Comparison of ENCODE assay signal across 18 cellular contexts in genomic region chr14:24235804-24236688, GRCh38. TPM values are rescaled to one million over a fixed set of nuclear protein-coding genes. Genes with fewer than 3 reads are reported as not detected.
DNase-seq lines count a peak whose midpoint lies in the region; ATAC-seq and TF ChIP-seq lines count a peak whose summit lies in the region.
"Had no signal": no experiment of that assay in that cellular context is flagged by ENCODE, and none has a peak within 500 bp of the region (broad histone marks: within the 10 kb centered on the region; RNA-seq: fewer than 3 reads in every experiment).

No MANE protein-coding gene starts in this region.

- H3K4me1 Mint-ChIP-seq in activated naive CD4-positive, alpha-beta T cell treated with anti-CD3 and anti-CD28 coated beads for 36 hours (ENCODE audit: low read depth), result peaks cover 70% of the 10 kb centered on the region
- peaks cover 69 to 90% of the 10 kb centered on the region in 2 donors for H3K4me1 Mint-ChIP-seq in immature natural killer cell
- peaks cover 69% of the 10 kb centered on the region for H3K4me1 Mint-ChIP-seq in stimulated activated memory B cell treated with anti-CD40 and anti-IgM and Interleukin-4, amounts not matched to agents 10 μg/mL and 1 μg/mL and 100 μg/mL, for 72 hours
- peaks cover 24% of the 10 kb centered on the region for H3K4me1 Mint-ChIP-seq in Calu3 (ENCODE audit: low read depth, unreplicated experiment)

- intact Hi-C loops in activated naive CD4-positive, alpha-beta T cell treated with anti-CD3 and anti-CD28 coated beads for 36 hours (cut with micrococcal nuclease), result no loop called here
- intact Hi-C loops in Calu3 (cut with micrococcal nuclease; ENCODE audit: unreplicated experiment), result no loop called here

- no peaks in the 10 kb centered on the region for H3K9me3 Mint-ChIP-seq in activated naive CD4-positive, alpha-beta T cell treated with anti-CD3 and anti-CD28 coated beads for 36 hours
- H3K9me3 Mint-ChIP-seq in immature natural killer cell, result no peaks in the 10 kb centered on the region
- no peaks in the 10 kb centered on the region for H3K9me3 Mint-ChIP-seq in stimulated activated memory B cell treated with anti-CD40 and anti-IgM and Interleukin-4, amounts not matched to agents 10 μg/mL and 1 μg/mL and 100 μg/mL, for 72 hours
- no peaks in the 10 kb centered on the region for H3K9me3 Mint-ChIP-seq in Calu3 (ENCODE audit: low read depth, unreplicated experiment)
- H3K9me3 Mint-ChIP-seq: type B pancreatic cell had no signal

- DNase-seq in activated naive CD4-positive, alpha-beta T cell treated with anti-CD3 and anti-CD28 coated beads for 36 hours, result no peak
- DNase-seq in activated naive CD4-positive, alpha-beta T cell (lab: John Stamatoyannopoulos, UW), result no peak
- DNase-seq in immature natural killer cell (no peak), Calu3 (no peak)
- DNase-seq: central memory CD4-positive, alpha-beta T cell; gastrocnemius medialis; GDM1; lower lobe of right lung; NCI-H1105 treated with DMSO at 0.1 percent for 48 hours; NCI-H2171; NCI-H774; stimulated activated CD8-positive, alpha-beta memory T cell treated with anti-CD3 and anti-CD28 coated beads, Interleukin-4, amount 100 ng/mL, for 48 hours had no signal

- H3K36me3 Mint-ChIP-seq in activated naive CD4-positive, alpha-beta T cell treated with anti-CD3 and anti-CD28 coated beads for 36 hours (ENCODE audit: low read depth), result peaks cover 39% of the 10 kb centered on the region
- H3K36me3 Mint-ChIP-seq in immature natural killer cell, result peaks cover 0 to 39% (median 27%) of the 10 kb centered on the region in 3 donors
- peaks cover 54% of the 10 kb centered on the region for H3K36me3 Mint-ChIP-seq in stimulated activated memory B cell treated with anti-CD40 and anti-IgM and Interleukin-4, amounts not matched to agents 10 μg/mL and 1 μg/mL and 100 μg/mL, for 72 hours
- H3K36me3 Mint-ChIP-seq in Calu3 (ENCODE audit: insufficient read depth, unreplicated experiment), result peaks cover 59% of the 10 kb centered on the region

- ATAC-seq in stimulated activated memory B cell treated with anti-CD40 and anti-IgM and Interleukin-4, amounts not matched to agents 10 μg/mL and 1 μg/mL and 100 μg/mL, for 72 hours, result no peak
- no peak for ATAC-seq in HG03469 (IDR thresholded peaks at IDR 0.05; ENCODE audit: unreplicated experiment)
- ATAC-seq: gastrocnemius medialis, lower lobe of right lung, Panc1, right lobe of liver, SK-N-SH treated with all-trans-retinoic acid at 6 μM for 48 hours had no signal

- CTCF ChIA-PET in activated naive CD4-positive, alpha-beta T cell treated with anti-CD3 and anti-CD28 coated beads for 36 hours (lab: Charles Lee), result interaction anchor here (1.2 to 4.0 kb wide), 5 partner anchors 20 to 72 kb away, joined by 3 to 24 read pairs (median 7); partner anchors contain the start of genes CIDEB, MDP1 and RABGGTA
- CTCF ChIA-PET in Calu3 (lab: Charles Lee), result no interaction called here

- no peak for TF ChIP-seq CTCF in Calu3 (IDR thresholded peaks at IDR 0.05; ENCODE audit: unreplicated experiment)

- peak overlapping the region; percentile 1 for H3K27ac Mint-ChIP-seq in activated naive CD4-positive, alpha-beta T cell treated with anti-CD3 and anti-CD28 coated beads for 36 hours
- H3K27ac Mint-ChIP-seq in immature natural killer cell (peak overlapping the region; percentile 38 to 83 (median 48)), Calu3 (ENCODE audit: unreplicated experiment) (no peak overlapping the region)
- H3K27ac Mint-ChIP-seq in stimulated activated memory B cell treated with anti-CD40 and anti-IgM and Interleukin-4, amounts not matched to agents 10 μg/mL and 1 μg/mL and 100 μg/mL, for 72 hours, result peak overlapping the region; percentile 8
- H3K27ac Mint-ChIP-seq: type B pancreatic cell had no signal

- H3K4me3 Mint-ChIP-seq in activated naive CD4-positive, alpha-beta T cell treated with anti-CD3 and anti-CD28 coated beads for 36 hours, result no peak overlapping the region
- H3K4me3 Mint-ChIP-seq in immature natural killer cell, result no peak overlapping the region
- H3K4me3 Mint-ChIP-seq in stimulated activated memory B cell treated with anti-CD40 and anti-IgM and Interleukin-4, amounts not matched to agents 10 μg/mL and 1 μg/mL and 100 μg/mL, for 72 hours, result no peak overlapping the region
- no peak overlapping the region for H3K4me3 Mint-ChIP-seq in Calu3 (ENCODE audit: low read depth, unreplicated experiment)
- H3K4me3 Mint-ChIP-seq: type B pancreatic cell had no signal

- no TSS peak for BruUV-seq in Calu3 (replicated peaks; lab: Mats Ljungman, UMichigan)

- H3K27me3 Mint-ChIP-seq in activated naive CD4-positive, alpha-beta T cell treated with anti-CD3 and anti-CD28 coated beads for 36 hours (ENCODE audit: low read depth), result no peaks in the 10 kb centered on the region
- H3K27me3 Mint-ChIP-seq in immature natural killer cell (ENCODE audit: low read depth in 3 of 3) (peaks cover 2 to 15% (median 2%) of the 10 kb centered on the region in 3 donors), Calu3 (ENCODE audit: unreplicated experiment) (no peaks in the 10 kb centered on the region)
- no peaks in the 10 kb centered on the region for H3K27me3 Mint-ChIP-seq in stimulated activated memory B cell treated with anti-CD40 and anti-IgM and Interleukin-4, amounts not matched to agents 10 μg/mL and 1 μg/mL and 100 μg/mL, for 72 hours
- H3K27me3 Mint-ChIP-seq: type B pancreatic cell had no signal

RNA-seq across cellular contexts. Expression of gene GMPR2, which starts 3.3 kb away (rescaled TPM):
- 10 to 100 TPM; 60.5 to 63.7 TPM for total RNA-seq in activated naive CD4-positive, alpha-beta T cell treated with anti-CD3 and anti-CD28 coated beads for 36 hours
- 100 to 1,000 TPM in 1 of 3 donors, 10 to 100 TPM in 2; 89.3 to 134 (median 96.0) TPM for polyA plus RNA-seq in immature natural killer cell
- 61.3 and 63.4 TPM in 2 replicates for total RNA-seq in Calu3 (2022)

RNA-seq across cellular contexts. Expression of gene NEDD8, which starts 3.9 kb away (rescaled TPM):
- 100 to 1,000 TPM; 172 to 196 TPM for total RNA-seq in activated naive CD4-positive, alpha-beta T cell treated with anti-CD3 and anti-CD28 coated beads for 36 hours
- 100 to 1,000 TPM; 347 to 503 (median 373) TPM for polyA plus RNA-seq in immature natural killer cell
- 192 and 198 TPM in 2 replicates for total RNA-seq in Calu3 (2022)

RNA-seq across cellular contexts. Expression of gene TINF2, which starts 6.4 kb away (rescaled TPM):
- total RNA-seq in activated naive CD4-positive, alpha-beta T cell treated with anti-CD3 and anti-CD28 coated beads for 36 hours, result 100 to 1,000 TPM; 117 to 128 TPM
- 100 to 1,000 TPM; 248 to 289 (median 249) TPM for polyA plus RNA-seq in immature natural killer cell
- total RNA-seq in Calu3 (2022), result 38.3 and 40.4 TPM in 2 replicates

RNA-seq across cellular contexts. Expression of gene MDP1, which starts 20.2 kb away (rescaled TPM):
- 10 to 100 TPM; 10.2 to 13.6 TPM for total RNA-seq in activated naive CD4-positive, alpha-beta T cell treated with anti-CD3 and anti-CD28 coated beads for 36 hours
- polyA plus RNA-seq in immature natural killer cell, result 10 to 100 TPM; 29.2 to 45.5 (median 29.5) TPM
- total RNA-seq in Calu3 (2022), result 7.4 and 8.9 TPM in 2 replicates

RNA-seq across cellular contexts. Expression of gene CHMP4A, which starts 22.8 kb away (rescaled TPM):
- 10 to 100 TPM; 65.2 to 66.5 TPM for total RNA-seq in activated naive CD4-positive, alpha-beta T cell treated with anti-CD3 and anti-CD28 coated beads for 36 hours
- polyA plus RNA-seq in immature natural killer cell, result 100 to 1,000 TPM; 162 to 203 (median 168) TPM
- total RNA-seq in Calu3 (2022), result 53.2 and 60.8 TPM in 2 replicates
